Comparison of ENCODE assay signal across 8 cellular contexts in the genomic region with DNA sequence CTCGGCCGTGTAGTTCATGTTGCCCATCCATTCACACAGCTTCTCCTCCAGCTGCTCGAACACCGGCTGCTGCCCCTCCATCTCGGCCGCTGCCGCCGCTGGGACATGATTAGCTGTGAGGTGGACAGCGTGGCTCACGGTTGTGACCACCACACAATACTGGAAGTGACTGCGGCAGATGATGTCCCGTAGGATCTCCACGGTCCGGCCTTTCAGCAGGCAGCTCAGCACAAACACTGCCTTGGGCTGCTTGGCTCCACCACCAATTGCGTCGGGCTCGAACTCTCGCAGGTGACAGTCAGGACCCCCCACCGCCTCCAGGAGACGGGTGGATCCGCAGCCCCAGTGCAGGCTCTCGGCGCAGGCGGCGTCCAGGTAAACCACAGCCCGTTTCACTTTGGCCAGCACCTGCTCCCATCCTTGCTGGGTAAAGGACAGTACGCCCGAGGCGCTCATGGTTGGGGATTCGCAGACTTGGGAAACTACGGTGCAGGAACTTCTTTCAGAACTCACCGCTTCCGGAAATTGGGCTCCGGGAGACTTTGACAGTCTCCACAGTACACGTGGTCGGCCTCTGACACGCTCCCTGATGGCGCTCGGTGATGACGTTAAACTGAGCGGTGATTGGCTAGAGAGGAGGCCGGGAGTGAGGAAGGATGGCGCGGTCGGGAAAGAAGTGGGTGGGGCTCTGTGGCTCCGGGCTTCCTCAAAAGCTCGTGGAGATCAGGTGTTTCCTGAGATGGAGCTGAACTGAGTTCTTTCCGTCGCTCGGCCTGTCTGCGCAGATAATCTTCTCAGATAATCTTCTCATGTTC. TPM values are rescaled to one million over a fixed set of nuclear protein-coding genes. Genes with fewer than 3 reads are reported as not detected.
DNase-seq lines count a peak whose midpoint lies in the region; ATAC-seq and TF ChIP-seq lines count a peak whose summit lies in the region.

A gene (minus strand): TSS at position 576 of the 815 bp plus-strand sequence.

- H3K9me3 ChIP-seq in osteoblast (ENCODE audit: low read depth, low read length) (no peaks in the 10 kb centered on the region), thoracic aorta (no peaks in the 10 kb centered on the region)

- no peaks in the 10 kb centered on the region for H3K27me3 ChIP-seq in osteoblast (ENCODE audit: insufficient read depth, low read length)
- H3K27me3 ChIP-seq in thoracic aorta (replicated peaks; ENCODE audit: insufficient read depth), result no peaks in the 10 kb centered on the region

- peak within 1 kb of the TSS; percentile 99 for H3K4me3 Mint-ChIP-seq in activated naive CD8-positive, alpha-beta T cell
- H3K4me3 Mint-ChIP-seq in glutamatergic neuron (ENCODE audit: unreplicated experiment), result peak within 1 kb of the TSS; percentile 97

- H3K36me3 ChIP-seq in osteoblast (ENCODE audit: insufficient read depth, low read length) (no peaks in the 10 kb centered on the region), thoracic aorta (no peaks in the 10 kb centered on the region)

- H3K4me1 ChIP-seq in osteoblast (ENCODE audit: insufficient read depth, low read length) (peaks cover 25% of the 10 kb centered on the region), thoracic aorta (ENCODE audit: control insufficient read depth in 1 of 2, low read depth in 2 of 2) (peaks cover 17 to 40% of the 10 kb centered on the region in 2 donors)

- peak within 1 kb of the TSS; percentile 69 for H3K27ac ChIP-seq in osteoblast (ENCODE audit: low read depth, low read length)
- H3K27ac ChIP-seq in thoracic aorta, result peak within 1 kb of the TSS; percentile 44 to 47

- peak within 1 kb of the TSS; percentile 83 for H3K4me2 ChIP-seq in osteoblast (ENCODE audit: insufficient read depth, low read length)

- TF ChIP-seq CTCF in GM10248 (IDR thresholded peaks at IDR 0.05; ENCODE audit: control extremely low read depth, extremely low read depth, low read depth, missing control alignments) (no peak), glutamatergic neuron (IDR thresholded peaks at IDR 0.05; ENCODE audit: partially characterized antibody, unreplicated experiment) (no peak), osteoblast (IDR thresholded peaks at IDR 0.05; ENCODE audit: extremely low read depth, low read depth, low read length) (no peak), thoracic aorta (IDR thresholded peaks at IDR 0.05) (no peak)

- peak within 1 kb of the TSS; percentile 98 for H3K4me3 ChIP-seq in osteoblast (ENCODE audit: insufficient read depth, low read length)
- H3K4me3 ChIP-seq in thoracic aorta, result peak within 1 kb of the TSS; percentile 91

- peaks cover 4% of the 10 kb centered on the region for H3K27me3 Mint-ChIP-seq in activated naive CD8-positive, alpha-beta T cell
- peaks cover 9% of the 10 kb centered on the region for H3K27me3 Mint-ChIP-seq in glutamatergic neuron (ENCODE audit: unreplicated experiment)

- peak within 1 kb of the TSS; percentile 91 for H3K27ac Mint-ChIP-seq in activated naive CD8-positive, alpha-beta T cell
- peak within 1 kb of the TSS; percentile 2 for H3K27ac Mint-ChIP-seq in glutamatergic neuron (ENCODE audit: unreplicated experiment)

- peak within 1 kb of the TSS; percentile 85 for H2AFZ ChIP-seq in osteoblast (ENCODE audit: low read length)

- H3K36me3 Mint-ChIP-seq in activated naive CD8-positive, alpha-beta T cell, result peaks cover 9% of the 10 kb centered on the region
- H3K36me3 Mint-ChIP-seq in glutamatergic neuron (ENCODE audit: unreplicated experiment), result no peaks in the 10 kb centered on the region

- peak; percentile 96 for DNase-seq in GM10248 (ENCODE audit: extremely low spot score)
- peak; percentile 81 for DNase-seq in NCI-H1105 (lab: John Stamatoyannopoulos, UW)
- peak; percentile 97 for DNase-seq in SKM-1 treated with dmso at 0.1 percent for 144 hours (lab: John Stamatoyannopoulos, UW; ENCODE audit: unreplicated experiment)
- peak; percentile 96 for DNase-seq in glutamatergic neuron
- peak; percentile 98 for DNase-seq in osteoblast (ENCODE audit: insufficient read length, low spot score, missing footprints)
- peak; percentile 99 for DNase-seq in thoracic aorta (ENCODE audit: low spot score)

- H3K9me3 Mint-ChIP-seq in activated naive CD8-positive, alpha-beta T cell (ENCODE audit: low read depth), result no peaks in the 10 kb centered on the region
- peaks cover 5% of the 10 kb centered on the region for H3K9me3 Mint-ChIP-seq in glutamatergic neuron (ENCODE audit: unreplicated experiment)

- ATAC-seq in HG02623 (IDR thresholded peaks at IDR 0.05; ENCODE audit: unreplicated experiment) (peak; percentile 99), thoracic aorta (ENCODE audit: insufficient number of reproducible peaks, low FRiP score, low read depth) (peak; percentile 100)

- peaks cover 51% of the 10 kb centered on the region for H3K79me2 ChIP-seq in osteoblast (ENCODE audit: insufficient read depth, low read length)

- peaks cover 44% of the 10 kb centered on the region for H3K4me1 Mint-ChIP-seq in activated naive CD8-positive, alpha-beta T cell (ENCODE audit: low read depth)
- peaks cover 3% of the 10 kb centered on the region for H3K4me1 Mint-ChIP-seq in glutamatergic neuron (ENCODE audit: low read depth, unreplicated experiment)

- CTCF ChIA-PET in GM10248 (lab: Yijun Ruan, JAX), result interaction anchor here (1.4 to 2.0 kb wide), 3 partner anchors 11 to 15 kb away, joined by 4 to 6 read pairs (median 5); a partner anchor contains a TSS

- POLR2A ChIA-PET in GM10248 (lab: Yijun Ruan, JAX), result interaction anchor here (0.9 to 1.4 kb wide), 2 partner anchors 12 to 382 kb away, joined by 3 to 5 read pairs; a partner anchor contains a TSS

- H4K20me1 ChIP-seq in osteoblast (ENCODE audit: insufficient read depth, low read length), result no peaks in the 10 kb centered on the region

RNA-seq across cellular contexts. Expression of the gene that starts here (rescaled TPM):
- 17.2 TPM for total RNA-seq in glutamatergic neuron (ENCODE audit: unreplicated experiment)
- 24.2 and 27.7 TPM in 2 replicates for total RNA-seq in osteoblast
- 10 to 100 TPM; 20.3 to 27.4 TPM for total RNA-seq in thoracic aorta

Comparison
In these comparisons a context has a peak if more than half of its experiments do, and no peak if none do; other contexts are left out.
1. Peak in every context shown above with its lines: DNase-seq, ATAC-seq, H3K4me3 ChIP-seq and H3K27ac ChIP-seq.